Comparison of ENCODE assay signal across 1 cellular context in genomic region chr6:167494698-167495435, GRCh38.
TF ChIP-seq lines count a peak whose summit lies in the region.

No MANE protein-coding gene starts in this region.

TF ChIP-seq in GM12878, 131 proteins besides CTCF, POLR2A, EP300 and RAD21:
- TF ChIP-seq, protein P1, sequence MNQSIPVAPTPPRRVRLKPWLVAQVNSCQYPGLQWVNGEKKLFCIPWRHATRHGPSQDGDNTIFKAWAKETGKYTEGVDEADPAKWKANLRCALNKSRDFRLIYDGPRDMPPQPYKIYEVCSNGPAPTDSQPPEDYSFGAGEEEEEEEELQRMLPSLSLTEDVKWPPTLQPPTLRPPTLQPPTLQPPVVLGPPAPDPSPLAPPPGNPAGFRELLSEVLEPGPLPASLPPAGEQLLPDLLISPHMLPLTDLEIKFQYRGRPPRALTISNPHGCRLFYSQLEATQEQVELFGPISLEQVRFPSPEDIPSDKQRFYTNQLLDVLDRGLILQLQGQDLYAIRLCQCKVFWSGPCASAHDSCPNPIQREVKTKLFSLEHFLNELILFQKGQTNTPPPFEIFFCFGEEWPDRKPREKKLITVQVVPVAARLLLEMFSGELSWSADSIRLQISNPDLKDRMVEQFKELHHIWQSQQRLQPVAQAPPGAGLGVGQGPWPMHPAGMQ (IDR thresholded peaks at IDR 0.05; ENCODE audit: borderline replicate concordance), result 0 out of 2 replicates have a peak, but pooled peaks have one; percentile 18
- TF ChIP-seq BCL11A (IDR thresholded peaks at IDR 0.05; ENCODE audit: low read depth, low read length), result no peak
TF ChIP-seq in GM12878: peak in this region for 1.
